ENCODE assay signal across 8 cellular contexts in the genomic region with DNA sequence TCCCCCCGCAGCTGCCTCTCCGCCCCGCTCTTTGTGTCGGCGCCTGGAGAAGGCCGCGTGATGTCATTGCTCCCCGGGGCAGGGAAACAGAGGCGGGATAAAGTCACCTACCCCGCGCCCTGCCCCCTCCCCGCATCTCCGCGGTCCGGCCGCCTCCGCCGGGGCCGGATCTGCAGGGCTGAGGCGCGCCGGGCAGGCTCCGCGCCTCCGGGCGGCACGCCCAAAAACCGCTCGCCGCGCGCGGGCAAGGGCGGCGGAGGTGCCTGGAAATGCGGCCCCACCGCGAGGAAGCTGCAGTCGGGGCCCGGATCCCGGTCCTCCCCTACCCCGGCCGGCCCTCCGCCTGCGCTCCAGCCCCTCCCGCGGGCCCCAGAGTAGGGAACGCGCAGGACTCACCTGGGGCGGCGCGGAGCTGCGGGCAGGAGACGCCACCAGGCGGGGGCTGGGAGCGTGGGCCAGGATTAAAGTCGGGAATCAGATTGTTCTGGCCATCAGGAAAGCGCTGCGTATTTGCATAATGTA. TPM values are rescaled to one million over a fixed set of nuclear protein-coding genes. Genes with fewer than 3 reads are reported as not detected.
DNase-seq lines count a peak whose midpoint lies in the region; ATAC-seq, FAIRE-seq and TF ChIP-seq lines count a peak whose summit lies in the region.

A gene (minus strand): TSS at position 55 of the 522 bp plus-strand sequence. CDS start 302 bp downstream, outside the sequence.

- H4K20me1 ChIP-seq in SU-DHL-6 (ENCODE audit: low read depth, low read length) = no peaks in the 10 kb centered on the region

- no peaks in the 10 kb centered on the region for H3K9me3 Mint-ChIP-seq in IgD-negative memory B cell

- peaks cover 35% of the 10 kb centered on the region for H3K27me3 Mint-ChIP-seq in IgD-negative memory B cell

- H3K9ac ChIP-seq in SU-DHL-6 (ENCODE audit: low read length) = no peak within 1 kb of the TSS

- no peaks in the 10 kb centered on the region for H3K9me2 ChIP-seq in SU-DHL-6 (replicated peaks; ENCODE audit: insufficient read depth, low read length)

- no peaks in the 10 kb centered on the region for H3K36me3 Mint-ChIP-seq in IgD-negative memory B cell

- no peak for FAIRE-seq in urothelium cell line (lab: Jason Lieb, UNC)

- H3K36me3 ChIP-seq in SU-DHL-6 (ENCODE audit: low read length) = no peaks in the 10 kb centered on the region

- H3K4me3 ChIP-seq in SU-DHL-6 (ENCODE audit: insufficient read depth, low read length, poor library complexity, severe bottlenecking) (no peak within 1 kb of the TSS), epithelial cell of proximal tubule (ENCODE audit: low read depth, low read length) (peak within 1 kb of the TSS; percentile 60)

- no peak within 1 kb of the TSS for H3K27ac Mint-ChIP-seq in IgD-negative memory B cell

- peak within 1 kb of the TSS; percentile 24 to 85 (median 70) for H3K4me3 Mint-ChIP-seq in IgD-negative memory B cell

- no peaks in the 10 kb centered on the region for H3K27me3 ChIP-seq in SU-DHL-6 (ENCODE audit: low read length)

- peak within 1 kb of the TSS; percentile 7 for H3K4me2 ChIP-seq in SU-DHL-6 (ENCODE audit: low read depth, low read length, poor library complexity, severe bottlenecking)

- H3K27ac ChIP-seq in SU-DHL-6 (ENCODE audit: low read depth, low read length) = no peak within 1 kb of the TSS

- H3F3A ChIP-seq in SU-DHL-6 (ENCODE audit: insufficient read depth) = no peaks in the 10 kb centered on the region

- no peaks in the 10 kb centered on the region for H3K79me2 ChIP-seq in SU-DHL-6 (ENCODE audit: insufficient read depth, low read length)

- peak within 1 kb of the TSS; percentile 52 for H2AFZ ChIP-seq in SU-DHL-6 (ENCODE audit: low read depth, low read length, severe bottlenecking)

- TF ChIP-seq CTCF in SU-DHL-6 (IDR thresholded peaks at IDR 0.05; ENCODE audit: insufficient read depth, low read length, poor library complexity, severe bottlenecking) (no peak), epithelial cell of proximal tubule (conservative IDR thresholded peaks at IDR 0.05; ENCODE audit: low read depth, low read length) (peak; percentile 20)

- DNase-seq in DMS153 treated with DMSO at 0.1 percent for 48 hours (lab: John Stamatoyannopoulos, UW; ENCODE audit: unreplicated experiment) (peak; percentile 56), epithelial cell of proximal tubule (ENCODE audit: low read depth) (no peak), mucosa of gallbladder (ENCODE audit: low spot score) (peak; percentile 16), urothelium cell line (ENCODE audit: low spot score) (peak; percentile 64), HCEC 1CT (no peak)

- peaks cover 3 to 6% (median 5%) of the 10 kb centered on the region in 3 donors for H3K4me1 Mint-ChIP-seq in IgD-negative memory B cell

- H3K9me3 ChIP-seq in SU-DHL-6 (ENCODE audit: insufficient read depth, low read length) = no peaks in the 10 kb centered on the region

- ATAC-seq in GM19455 (IDR thresholded peaks at IDR 0.05; ENCODE audit: unreplicated experiment) = peak; percentile 59

RNA-seq across cellular contexts. Expression of the gene that starts here (rescaled TPM):
- polyA plus RNA-seq in IgD-negative memory B cell = not detected
- total RNA-seq in epithelial cell of proximal tubule (7.2 and 14.5 TPM in 2 replicates), mucosa of gallbladder (7.3 TPM)

Comparison
In these comparisons a context has a peak if more than half of its experiments do, and no peak if none do; other contexts are left out.
1. DNase-seq: peak in DMS153 treated with DMSO at 0.1 percent for 48 hours (single experiment), mucosa of gallbladder (single experiment) and urothelium cell line (single experiment); none in epithelial cell of proximal tubule (single experiment) and HCEC 1CT (single experiment).